8 cellular contexts compared by ENCODE assay signal in the genomic region with DNA sequence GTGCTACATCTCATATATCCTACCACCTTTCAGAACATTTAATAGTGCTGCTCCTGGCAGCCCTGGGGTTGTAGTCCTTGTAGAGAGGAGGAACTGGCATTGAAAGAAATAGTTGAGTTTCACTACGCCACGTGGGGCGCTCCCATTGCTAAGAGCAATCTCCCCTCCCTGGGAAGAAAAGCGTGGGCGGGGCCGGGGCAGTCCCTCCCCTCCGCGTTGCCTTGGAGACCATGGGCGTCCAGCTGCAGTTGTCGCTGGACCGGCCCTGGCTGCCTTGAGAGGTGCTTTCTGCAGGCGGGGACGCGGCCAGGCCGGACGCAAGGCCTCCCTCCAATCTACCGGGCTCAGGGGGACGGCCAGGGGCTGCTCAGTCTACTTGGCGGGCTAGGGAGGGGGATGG. TPM values are rescaled to one million over a fixed set of nuclear protein-coding genes. Genes with fewer than 3 reads are reported as not detected.
DNase-seq lines count a peak whose midpoint lies in the region; TF ChIP-seq lines count a peak whose summit lies in the region.

No MANE protein-coding gene starts in this region.

- POLR2A ChIA-PET in OCI-LY7 (lab: Charles Lee), result no interaction called here

- peak; percentile 32 for TF ChIP-seq CTCF in HFF-Myc (IDR thresholded peaks at IDR 0.05; ENCODE audit: low read depth, low read length, missing control alignments)
- peak; percentile 42 for TF ChIP-seq CTCF in choroid plexus epithelial cell (conservative IDR thresholded peaks at IDR 0.05; ENCODE audit: low read depth, low read length)
- TF ChIP-seq CTCF in kidney epithelial cell (IDR thresholded peaks at IDR 0.05; ENCODE audit: insufficient read depth, low read length, poor library complexity, severe bottlenecking), result peak; percentile 45
- TF ChIP-seq CTCF in OCI-LY7 (conservative IDR thresholded peaks at IDR 0.05; ENCODE audit: low read length), result no peak

- H3K27me3 ChIP-seq in kidney epithelial cell (ENCODE audit: control insufficient read depth, insufficient read depth, low read length), result peaks cover 9% of the 10 kb centered on the region

- peak overlapping the region; percentile 22 for H3K4me3 ChIP-seq in HFF-Myc (replicated peaks; ENCODE audit: low read depth, low read length)
- H3K4me3 ChIP-seq in choroid plexus epithelial cell (ENCODE audit: low read depth, low read length), result peak overlapping the region; percentile 49
- peak overlapping the region; percentile 6 for H3K4me3 ChIP-seq in kidney epithelial cell (ENCODE audit: low read depth, low read length)
- H3K4me3 ChIP-seq in OCI-LY7 (ENCODE audit: low read depth, low read length, poor library complexity, severe bottlenecking), result no peak overlapping the region

- H3K4me2 ChIP-seq in OCI-LY7 (ENCODE audit: low read length), result no peak overlapping the region

- no TSS peak for BruUV-seq in OCI-LY7 (replicated peaks; lab: Mats Ljungman, UMichigan)

- CTCF ChIA-PET in OCI-LY7 (lab: Charles Lee; ENCODE audit: unreplicated experiment), result no interaction called here

- H3K36me3 ChIP-seq in kidney epithelial cell (ENCODE audit: control insufficient read depth, insufficient read depth, low read length), result no peaks in the 10 kb centered on the region
- H3K36me3 ChIP-seq in OCI-LY7 (ENCODE audit: insufficient read depth, low read length), result no peaks in the 10 kb centered on the region

- H3K79me2 ChIP-seq in OCI-LY7 (ENCODE audit: insufficient read depth, low read depth, low read length), result no peaks in the 10 kb centered on the region

- H3K4me1 ChIP-seq in OCI-LY7 (ENCODE audit: insufficient read depth, low read length, poor library complexity, severe bottlenecking), result no peaks in the 10 kb centered on the region

- H2AFZ ChIP-seq in OCI-LY7 (ENCODE audit: low read length), result no peak overlapping the region

- DNase-seq in HFF-Myc (ENCODE audit: extremely low read depth, low read depth) (peak; percentile 52), choroid plexus epithelial cell (ENCODE audit: low read depth) (peak; percentile 90), kidney epithelial cell (ENCODE audit: low read depth) (peak; percentile 57), epidermal melanocyte (ENCODE audit: insufficient read length, low spot score) (no peak), OCI-LY7 (ENCODE audit: low spot score) (no peak), NCI-H1092 treated with DMSO at 0.1 percent for 48 hours (lab: John Stamatoyannopoulos, UW) (no peak), HPDE6-E6E7 (ENCODE audit: extremely low spot score) (no peak)
- DNase-seq in stimulated activated CD8-positive, alpha-beta memory T cell treated with anti-CD3 and anti-CD28 coated beads, Interleukin-15, amount 100 ng/mL, for 48 hours (ENCODE audit: low read depth in 2 of 2), result peak; percentile 3 to 19

- H3K27ac ChIP-seq in OCI-LY7 (ENCODE audit: low read depth, low read length, poor library complexity, severe bottlenecking), result no peak overlapping the region

- no peaks in the 10 kb centered on the region for H4K20me1 ChIP-seq in OCI-LY7 (ENCODE audit: insufficient read depth, low read length)

- intact Hi-C loops in OCI-LY7 (cut with micrococcal nuclease; ENCODE audit: unreplicated experiment), result no loop called here

- no peaks in the 10 kb centered on the region for H3K9me2 ChIP-seq in OCI-LY7 (ENCODE audit: insufficient read depth, low read length)

- H3K9me3 ChIP-seq in OCI-LY7 (ENCODE audit: low read length), result no peaks in the 10 kb centered on the region

RNA-seq across cellular contexts. Expression of a gene that starts 0.4 kb away (rescaled TPM):
- 1.0 and 1.3 TPM in 2 replicates for total RNA-seq in kidney epithelial cell
- total RNA-seq in OCI-LY7 (2014; rRNA removed; shearing (Covaris generic)), result 0.13 TPM in 1 of 2 replicates, not detected in the other
- total RNA-seq in OCI-LY7 (2022), result 1.2 and 1.8 TPM in 2 replicates

Comparison
In these comparisons a context has a peak if more than half of its experiments do, and no peak if none do; other contexts are left out.
1. DNase-seq: peak in HFF-Myc (single experiment), choroid plexus epithelial cell (single experiment), kidney epithelial cell (single experiment) and stimulated activated CD8-positive, alpha-beta memory T cell treated with anti-CD3 and anti-CD28 coated beads, Interleukin-15, amount 100 ng/mL, for 48 hours (2 of 2); none in epidermal melanocyte (single experiment), OCI-LY7 (single experiment), NCI-H1092 treated with DMSO at 0.1 percent for 48 hours (single experiment) and HPDE6-E6E7 (single experiment).